In genomic region chr12:94147377-94147990, GRCh38 we compare ENCODE assay signal across 8 cellular contexts. TPM values are rescaled to one million over a fixed set of nuclear protein-coding genes. Genes with fewer than 3 reads are reported as not detected.
DNase-seq lines count a peak whose midpoint lies in the region; ATAC-seq and TF ChIP-seq lines count a peak whose summit lies in the region.

No MANE protein-coding gene starts in this region.

- intact Hi-C loops in PC-3 (cut with micrococcal nuclease), result no loop called here

- no peak for TF ChIP-seq CTCF in PC-3 (conservative IDR thresholded peaks at IDR 0.05; ENCODE audit: low read depth, low read length)
- no peak for TF ChIP-seq CTCF in glutamatergic neuron (IDR thresholded peaks at IDR 0.05; ENCODE audit: partially characterized antibody, unreplicated experiment)

- peak overlapping the region; percentile 84 for H3K4me3 Mint-ChIP-seq in glutamatergic neuron (ENCODE audit: unreplicated experiment)

- H3K9ac ChIP-seq in PC-3 (ENCODE audit: low read length), result no peak overlapping the region

- peak overlapping the region; percentile 55; the same call in 1 of the 2 replicates for H2AFZ ChIP-seq in PC-3 (ENCODE audit: low read length)

- no peaks in the 10 kb centered on the region for H3K36me3 Mint-ChIP-seq in glutamatergic neuron (ENCODE audit: unreplicated experiment)

- no peak for ATAC-seq in PC-3

- no TSS peak for BruUV-seq in PC-3 (replicated peaks; lab: Mats Ljungman, UMichigan)

- no peaks in the 10 kb centered on the region for H3K79me2 ChIP-seq in PC-3 (ENCODE audit: low read length)

- DNase-seq in NCI-H748 (lab: John Stamatoyannopoulos, UW; ENCODE audit: unreplicated experiment) (peak; percentile 70), NCI-H748 treated with DMSO at 0.1 percent for 48 hours (lab: John Stamatoyannopoulos, UW) (no peak), PC-3 (no peak), glutamatergic neuron (no peak), NCI-H1105 (lab: John Stamatoyannopoulos, UW) (no peak), HCEC 1CT (no peak), SW480 (ENCODE audit: low spot score) (no peak)

- peaks cover 85% of the 10 kb centered on the region for H3K27me3 ChIP-seq in PC-3 (ENCODE audit: low read length)

- H3K4me1 Mint-ChIP-seq in glutamatergic neuron (ENCODE audit: low read depth, unreplicated experiment), result peaks cover 10% of the 10 kb centered on the region

- peak overlapping the region; percentile 57 for H3K4me3 ChIP-seq in PC-3 (ENCODE audit: low read length)
- H3K4me3 ChIP-seq in skin epidermis, result peak overlapping the region; percentile 48 to 59 (median 57)

- CTCF ChIA-PET in PC-3 (lab: Charles Lee), result interaction anchor here (0.7 kb wide), 1 partner anchor 1221 kb away, joined by 3 read pairs; no protein-coding TSS in a partner anchor

- no peaks in the 10 kb centered on the region for H3K9me3 ChIP-seq in PC-3 (ENCODE audit: low read length)

- peaks cover 5% of the 10 kb centered on the region for H3K9me3 Mint-ChIP-seq in glutamatergic neuron (ENCODE audit: unreplicated experiment)

- H3K27ac Mint-ChIP-seq in glutamatergic neuron (ENCODE audit: unreplicated experiment), result peak overlapping the region; percentile 48

- no peaks in the 10 kb centered on the region for H3K9me2 ChIP-seq in PC-3 (replicated peaks; ENCODE audit: low read length)

- H3K36me3 ChIP-seq in PC-3 (ENCODE audit: low read depth, low read length), result no peaks in the 10 kb centered on the region

- POLR2A ChIA-PET in PC-3 (lab: Charles Lee; ENCODE audit: unreplicated experiment), result interaction anchor here (0.7 kb wide), 1 partner anchor 13 kb away, joined by 6 read pairs; no protein-coding TSS in a partner anchor

- H3K27me3 Mint-ChIP-seq in glutamatergic neuron (ENCODE audit: unreplicated experiment), result peaks cover 25% of the 10 kb centered on the region

- no peak overlapping the region for H3K27ac ChIP-seq in PC-3 (ENCODE audit: low read length)
- peak overlapping the region in 10 of 21 experiments; percentile 7 to 81 (median 45) for H3K27ac ChIP-seq in skin epidermis

- peak overlapping the region; percentile 80 for H3K4me2 ChIP-seq in PC-3 (ENCODE audit: low read length)

- no peaks in the 10 kb centered on the region for H4K20me1 ChIP-seq in PC-3 (ENCODE audit: low read length)

- no peaks in the 10 kb centered on the region for H3K4me1 ChIP-seq in PC-3 (ENCODE audit: insufficient read depth, low read length)

- no peaks in the 10 kb centered on the region for H3F3A ChIP-seq in PC-3 (ENCODE audit: low read length, unreplicated experiment)

RNA-seq across cellular contexts. Expression of gene PLXNC1, which starts 0.9 kb away (rescaled TPM):
- total RNA-seq in PC-3 (2014; rRNA removed) (0.15 TPM in 1 of 2 replicates, not detected in the other), glutamatergic neuron (ENCODE audit: unreplicated experiment) (4.9 TPM)
